Comparison of ENCODE assay signal across 27 cellular contexts in genomic region chr9:125988479-125989050, GRCh38.
DNase-seq lines count a peak whose midpoint lies in the region; ATAC-seq, FAIRE-seq and TF ChIP-seq lines count a peak whose summit lies in the region.
"Had no signal": no experiment of that assay in that cellular context is flagged by ENCODE, and none has a peak within 500 bp of the region (broad histone marks: within the 10 kb centered on the region; RNA-seq: fewer than 3 reads in every experiment).

No MANE protein-coding gene starts in this region.

- H3K27me3 ChIP-seq in WERI-Rb-1 (ENCODE audit: insufficient read depth, low read depth, severe bottlenecking) (no peaks in the 10 kb centered on the region), HepG2 (ENCODE audit: control insufficient read depth in 1 of 2, insufficient read depth in 2 of 2, low read length in 2 of 2) (0 out of 5 replicates have a peak, but pooled peaks cover 0 to 2% of the 10 kb centered on the region in 2 experiments)
- H3K27me3 ChIP-seq: suprapubic skin had no signal

- no peak overlapping the region for H2AFZ ChIP-seq in HepG2 (ENCODE audit: low read length)

- no peak for TF ChIP-seq POLR2A in HepG2 (IDR thresholded peaks at IDR 0.05; ENCODE audit: insufficient read depth in 1 of 2, low read depth in 2 of 2, low read length in 2 of 2)

- H3K9me3 ChIP-seq in WERI-Rb-1 (ENCODE audit: severe bottlenecking) = no peaks in the 10 kb centered on the region
- H3K9me3 ChIP-seq in HepG2 (ENCODE audit: low read length) = no peaks in the 10 kb centered on the region
- H3K9me3 ChIP-seq: suprapubic skin had no signal

- 26% methylated on average over 7 of the region's 9 CpGs for WGBS in HepG2 (ENCODE audit: low lambda C conversion rate)

- H3K9ac ChIP-seq in HepG2 (ENCODE audit: insufficient read depth, low read depth, low read length) = no peak overlapping the region

- no peaks in the 10 kb centered on the region for H3K36me3 Mint-ChIP-seq in activated T-cell treated with anti-CD3 and anti-CD28 coated beads, Interleukin-2, amount 50 U/mL, for 4 hours (ENCODE audit: insufficient read depth)
- H3K36me3 Mint-ChIP-seq: activated naive CD4-positive, alpha-beta T cell treated with anti-CD3 and anti-CD28 coated beads, Interleukin-2, amount 50 U/mL, for 24 hours; brain; CD4-positive, CD25-positive, alpha-beta regulatory T cell had no signal

- H3K36me3 ChIP-seq in WERI-Rb-1 (no peaks in the 10 kb centered on the region), HepG2 (replicated peaks in 1 of 2; ENCODE audit: control insufficient read depth in 1 of 2, insufficient read depth in 2 of 2, low read length in 2 of 2) (no peaks in the 10 kb centered on the region)
- H3K36me3 ChIP-seq: suprapubic skin had no signal

- H3K4me2 ChIP-seq in HepG2 (ENCODE audit: low read depth, low read length) = peak overlapping the region; percentile 18; the same call in 1 of the 2 replicates

- TF ChIP-seq CTCF in WERI-Rb-1 (IDR thresholded peaks at IDR 0.05; ENCODE audit: low read depth, low read length) (no peak), HepG2 (CRISPR knock-in tag; IDR thresholded peaks at IDR 0.05) (no peak)

- BruUV-seq in HepG2 (replicated peaks; lab: Mats Ljungman, UMichigan) = no TSS peak

- TF ChIP-seq EP300 in HepG2 (IDR thresholded peaks at IDR 0.05; ENCODE audit: low read depth in 2 of 2, low read length in 2 of 2) (no peak), HepG2 (CRISPR knock-in tag; IDR thresholded peaks at IDR 0.05; ENCODE audit: borderline replicate concordance) (no peak)

- POLR2A ChIA-PET in HepG2 (lab: Yijun Ruan, JAX) = no interaction called here

- H4K20me1 ChIP-seq in HepG2 (ENCODE audit: insufficient read depth, low read length) = no peaks in the 10 kb centered on the region

- peaks cover 10% of the 10 kb centered on the region for H3K4me1 ChIP-seq in HepG2 (ENCODE audit: insufficient read depth, low read length)
- H3K4me1 ChIP-seq: suprapubic skin had no signal

- no peak for ATAC-seq in activated T-cell treated with anti-CD3 and anti-CD28 coated beads, Interleukin-2, amount 50 U/mL, for 4 hours
- no peak; the same call in 2 of the 3 replicates for ATAC-seq in HepG2
- ATAC-seq in sciatic nerve = no peak

- H3K4me3 ChIP-seq in WERI-Rb-1 (ENCODE audit: low read depth, low read length) = no peak overlapping the region
- no peak overlapping the region for H3K4me3 ChIP-seq in HepG2 (replicated peaks in 1 of 3; ENCODE audit: insufficient read depth in 1 of 3, low read depth in 2 of 3, low read length in 3 of 3)
- H3K4me3 ChIP-seq: skin epidermis, suprapubic skin had no signal

- no peak overlapping the region for H3K4me3 Mint-ChIP-seq in activated T-cell treated with anti-CD3 and anti-CD28 coated beads, Interleukin-2, amount 50 U/mL, for 4 hours
- H3K4me3 Mint-ChIP-seq: activated B cell treated with CpG ODN at 0.5 μM for 24 hours; activated naive CD4-positive, alpha-beta T cell treated with anti-CD3 and anti-CD28 coated beads, Interleukin-2, amount 50 U/mL, for 24 hours; brain; CD4-positive, CD25-positive, alpha-beta regulatory T cell had no signal

- FAIRE-seq in HepG2 (lab: Jason Lieb, UNC) (no peak), frontal cortex (lab: Jason Lieb, UNC) (no peak)

- no peaks in the 10 kb centered on the region for H3K79me2 ChIP-seq in HepG2 (ENCODE audit: insufficient read depth, low read length)

- H3K4me1 Mint-ChIP-seq in activated T-cell treated with anti-CD3 and anti-CD28 coated beads, Interleukin-2, amount 50 U/mL, for 4 hours (ENCODE audit: low read depth) = no peaks in the 10 kb centered on the region
- H3K4me1 Mint-ChIP-seq: activated B cell treated with CpG ODN at 0.5 μM for 24 hours; activated naive CD4-positive, alpha-beta T cell treated with anti-CD3 and anti-CD28 coated beads, Interleukin-2, amount 50 U/mL, for 24 hours; CD4-positive, CD25-positive, alpha-beta regulatory T cell had no signal

- no peak for TF ChIP-seq RAD21 in HepG2 (CRISPR knock-in tag; IDR thresholded peaks at IDR 0.05)

- H3K27ac ChIP-seq in WERI-Rb-1 (no peak overlapping the region), HepG2 (ENCODE audit: extremely low read length, insufficient read depth, low read length) (no peak overlapping the region)
- H3K27ac ChIP-seq: skin epidermis, suprapubic skin had no signal

- peaks cover 5% of the 10 kb centered on the region for H3K27me3 Mint-ChIP-seq in activated T-cell treated with anti-CD3 and anti-CD28 coated beads, Interleukin-2, amount 50 U/mL, for 4 hours (ENCODE audit: low read depth)
- H3K27me3 Mint-ChIP-seq: activated B cell treated with CpG ODN at 0.5 μM for 24 hours; CD4-positive, CD25-positive, alpha-beta regulatory T cell had no signal

- peak; percentile 3 for DNase-seq in activated T-cell treated with anti-CD3 and anti-CD28 coated beads, Interleukin-2, amount 50 U/mL, for 1 hour
- DNase-seq in activated T-cell treated with anti-CD3 and anti-CD28 coated beads, Interleukin-2, amount 50 U/mL, for 4 hours = no peak
- DNase-seq in WERI-Rb-1 (peak; percentile 7), HepG2 (ENCODE audit: low spot score) (no peak), sciatic nerve (ENCODE audit: low spot score) (peak; percentile 42), frontal cortex (ENCODE audit: low spot score in 2 of 2) (no peak), NCI-H1105 treated with DMSO at 0.1 percent for 48 hours (lab: John Stamatoyannopoulos, UW) (no peak), islet precursor cell (no peak)
- DNase-seq: activated B cell treated with CpG ODN at 0.5 μM for 24 hours; activated CD4-positive, alpha-beta T cell treated with anti-CD3 and anti-CD28 coated beads, Interleukin-2, amount 50 U/mL, for 48 hours; amniotic stem cell; Calu3; CD4-positive, CD25-positive, alpha-beta regulatory T cell; DMS79 treated with DMSO at 0.1 percent for 48 hours; GDM1; hypothalamus; NCI-H1048; NCI-H1694 treated with DMSO at 0.1 percent for 48 hours; NCI-H446 treated with DMSO at 0.1 percent for 48 hours; NCI-H82; occipital lobe; RPMI8226; stimulated activated naive CD4-positive, alpha-beta T cell had no signal

- in situ Hi-C loops in HepG2 (cut with HindIII; ENCODE audit: extremely low pct_ligation_motif_present, low pct_unique_long_range_greater_than_20kb) = no loop called here

- CTCF ChIA-PET in HepG2 (lab: Yijun Ruan, JAX; ENCODE audit: low intra/inter-chr PET ratio, low total read pairs) = no interaction called here

- intact Hi-C loops in HepG2 (cut with micrococcal nuclease; ENCODE audit: unreplicated experiment) = no loop called here
- intact Hi-C loops in sciatic nerve (cut with DNase I) = no loop called here

- no peaks in the 10 kb centered on the region for H3K9me3 Mint-ChIP-seq in activated T-cell treated with anti-CD3 and anti-CD28 coated beads, Interleukin-2, amount 50 U/mL, for 4 hours
- H3K9me3 Mint-ChIP-seq: activated B cell treated with CpG ODN at 0.5 μM for 24 hours; activated naive CD4-positive, alpha-beta T cell treated with anti-CD3 and anti-CD28 coated beads, Interleukin-2, amount 50 U/mL, for 24 hours had no signal

TF ChIP-seq in HepG2, 621 proteins besides CTCF, POLR2A, EP300 and RAD21:
- TF ChIP-seq ZMYM3 (CRISPR knock-in tag; IDR thresholded peaks at IDR 0.05) (peak; percentile 77), ZFX (CRISPR knock-in tag; IDR thresholded peaks at IDR 0.05; ENCODE audit: low read depth) (no peak)

Comparison
In these comparisons a context has a peak if more than half of its experiments do, and no peak if none do; other contexts are left out.
1. DNase-seq: peak in activated T-cell treated with anti-CD3 and anti-CD28 coated beads, Interleukin-2, amount 50 U/mL, for 1 hour (single experiment), WERI-Rb-1 (single experiment) and sciatic nerve (single experiment); none in activated T-cell treated with anti-CD3 and anti-CD28 coated beads, Interleukin-2, amount 50 U/mL, for 4 hours (single experiment), HepG2 (single experiment), frontal cortex (0 of 2), NCI-H1105 treated with DMSO at 0.1 percent for 48 hours (single experiment) and islet precursor cell (single experiment).